2 cellular contexts compared by ENCODE assay signal in genomic region chr10:124512040-124512428, GRCh38.
TF ChIP-seq lines count a peak whose summit lies in the region.

No MANE protein-coding gene starts in this region.

TF ChIP-seq in HCT116, 20 proteins besides CTCF, POLR2A, EP300 and RAD21:
- no peak for TF ChIP-seq ELF1 (IDR thresholded peaks at IDR 0.05; ENCODE audit: borderline replicate concordance, low read depth)
- TF ChIP-seq JUND (IDR thresholded peaks at IDR 0.05): no peak
- TF ChIP-seq ATF3 (IDR thresholded peaks at IDR 0.05): no peak
- TF ChIP-seq ZBTB33 (IDR thresholded peaks at IDR 0.05; ENCODE audit: extremely low read depth, insufficient replicate concordance, low read length): no peak
- no peak for TF ChIP-seq REST (IDR thresholded peaks at IDR 0.05; ENCODE audit: low read depth)
- no peak for TF ChIP-seq ZFX (IDR thresholded peaks at IDR 0.05)
- TF ChIP-seq TCF7L2 (IDR thresholded peaks at IDR 0.05; ENCODE audit: borderline replicate concordance, extremely low read depth, insufficient read depth, insufficient read length): no peak
- TF ChIP-seq CBX3 (IDR thresholded peaks at IDR 0.05; ENCODE audit: low read depth): no peak
- no peak for TF ChIP-seq SIN3A (IDR thresholded peaks at IDR 0.05; ENCODE audit: low read depth)
- TF ChIP-seq SP1 (IDR thresholded peaks at IDR 0.05; ENCODE audit: low read depth): no peak
- TF ChIP-seq FOSL1 (IDR thresholded peaks at IDR 0.05; ENCODE audit: low read depth): no peak
- TF ChIP-seq POLR2AphosphoS5 (IDR thresholded peaks at IDR 0.05; ENCODE audit: low read depth, low read length): no peak
- no peak for TF ChIP-seq ZNF274 (IDR thresholded peaks at IDR 0.05; ENCODE audit: low read depth, low read length)
- no peak for TF ChIP-seq EZH2phosphoT487 (IDR thresholded peaks at IDR 0.05; ENCODE audit: borderline replicate concordance)
- TF ChIP-seq MAX (IDR thresholded peaks at IDR 0.05): no peak; the same call in 1 of the 2 replicates
- TF ChIP-seq EGR1 (IDR thresholded peaks at IDR 0.05; ENCODE audit: low read depth): no peak
TF ChIP-seq in HCT116: peak in this region for 0.

TF ChIP-seq in H1, 55 proteins besides CTCF, POLR2A, EP300 and RAD21:
- no peak for TF ChIP-seq FOSL1 (IDR thresholded peaks at IDR 0.05; ENCODE audit: insufficient read depth, low read depth, low read length)
- TF ChIP-seq ATF2 (IDR thresholded peaks at IDR 0.05; ENCODE audit: low read length): no peak
- TF ChIP-seq POLR2AphosphoS5 (IDR thresholded peaks at IDR 0.05; ENCODE audit: low read depth, low read length): no peak
- no peak for TF ChIP-seq TBP (IDR thresholded peaks at IDR 0.05; ENCODE audit: low read depth, low read length)
- TF ChIP-seq ATF3 (IDR thresholded peaks at IDR 0.05; ENCODE audit: insufficient read depth, low read depth, low read length): no peak
- TF ChIP-seq KDM1A (IDR thresholded peaks at IDR 0.05; ENCODE audit: borderline replicate concordance, low read length): no peak
- no peak for TF ChIP-seq NANOG (IDR thresholded peaks at IDR 0.05; ENCODE audit: insufficient read depth, low read depth, low read length, poor library complexity, severe bottlenecking)
- no peak for TF ChIP-seq USF2 (IDR thresholded peaks at IDR 0.05; ENCODE audit: low read length)
- no peak for TF ChIP-seq KDM4A (IDR thresholded peaks at IDR 0.05; ENCODE audit: low read depth, low read length, severe bottlenecking)
- no peak for TF ChIP-seq NRF1 (IDR thresholded peaks at IDR 0.05; ENCODE audit: low read depth, low read length)
- TF ChIP-seq CBX5 (IDR thresholded peaks at IDR 0.05; ENCODE audit: low read depth, low read length): no peak
TF ChIP-seq in H1: peak in this region for 0.
